Comparison of ENCODE assay signal across 8 cellular contexts in the genomic region with DNA sequence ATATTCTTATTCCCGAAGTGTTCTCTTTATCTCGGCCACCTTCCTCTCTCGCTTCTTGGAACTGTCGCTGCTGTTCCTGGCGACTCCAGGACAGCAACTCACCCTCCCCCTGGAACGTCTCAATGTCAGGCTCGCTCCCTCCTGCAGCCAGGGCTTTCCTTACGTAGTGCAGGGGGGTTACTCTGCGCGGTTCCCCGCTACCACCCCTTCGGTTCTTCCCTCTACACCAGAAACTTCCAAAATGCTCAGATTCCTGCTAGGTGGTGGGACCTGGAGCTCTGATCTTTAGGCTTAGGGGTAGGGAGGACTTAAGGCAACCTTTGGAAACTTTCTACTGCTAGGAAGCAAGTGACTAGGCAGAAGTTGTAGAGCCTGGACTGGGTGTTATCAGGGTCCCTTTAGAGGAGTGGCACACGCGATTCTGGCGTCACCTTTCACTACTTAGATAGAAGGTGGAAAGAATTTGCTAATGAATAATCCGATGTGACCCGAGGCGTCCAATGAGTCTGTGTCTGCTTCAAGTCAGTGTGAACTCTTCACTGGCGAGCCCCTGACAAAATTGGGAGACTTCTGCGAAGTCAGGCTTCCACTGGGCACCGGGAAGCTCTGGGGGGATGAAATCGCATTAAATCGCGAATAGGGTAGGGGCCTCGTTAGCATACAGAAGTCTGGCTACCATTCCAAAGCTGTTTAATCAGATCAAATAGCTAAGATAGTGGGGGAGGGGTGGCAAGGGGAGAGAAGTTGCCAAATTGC. TPM values are rescaled to one million over a fixed set of nuclear protein-coding genes. Genes with fewer than 3 reads are reported as not detected.
DNase-seq lines count a peak whose midpoint lies in the region; ATAC-seq, FAIRE-seq and TF ChIP-seq lines count a peak whose summit lies in the region.

No MANE protein-coding gene starts in this region.

- TF ChIP-seq EP300 in GM12878 (IDR thresholded peaks at IDR 0.05; ENCODE audit: borderline replicate concordance in 1 of 2, control insufficient read depth in 1 of 2, low read depth in 2 of 2, low read length in 2 of 2) = no peak

- H3K27me3 Mint-ChIP-seq in stimulated activated memory B cell treated with anti-CD40 and anti-IgM and Interleukin-4, amounts not matched to agents 10 μg/mL and 1 μg/mL and 100 μg/mL, for 72 hours = no peaks in the 10 kb centered on the region

- 16% methylated on average over 25 of the region's 25 CpGs for WGBS in GM12878 (ENCODE audit: insufficient coverage, insufficient replicate concordance, low lambda C conversion rate, missing lambda C conversion rate)

- peaks cover 32% of the 10 kb centered on the region for H3K4me1 Mint-ChIP-seq in stimulated activated memory B cell treated with anti-CD40 and anti-IgM and Interleukin-4, amounts not matched to agents 10 μg/mL and 1 μg/mL and 100 μg/mL, for 72 hours

- H2AFZ ChIP-seq in MM.1S (ENCODE audit: low read length) (peak overlapping the region; percentile 58; the same call in 1 of the 2 replicates), GM12878 (ENCODE audit: control insufficient read depth, low read depth, low read length) (peak overlapping the region; percentile 46)

- ATAC-seq in GM12878 (peak; percentile 13), GM19395 (IDR thresholded peaks at IDR 0.05; ENCODE audit: unreplicated experiment) (no peak)
- ATAC-seq in stimulated activated memory B cell treated with anti-CD40 and anti-IgM and Interleukin-4, amounts not matched to agents 10 μg/mL and 1 μg/mL and 100 μg/mL, for 72 hours = no peak

- no peaks in the 10 kb centered on the region for H3K27me3 ChIP-seq in MM.1S (replicated peaks; ENCODE audit: insufficient read depth, low read length)
- no peaks in the 10 kb centered on the region for H3K27me3 ChIP-seq in GM12878 (replicated peaks in 1 of 2; ENCODE audit: control insufficient read depth in 2 of 2, insufficient read depth in 2 of 2, low read length in 1 of 2)

- peaks cover 20% of the 10 kb centered on the region for H3F3A ChIP-seq in MM.1S (ENCODE audit: insufficient read depth, low read length)

- TF ChIP-seq CTCF in MM.1S (IDR thresholded peaks at IDR 0.05; ENCODE audit: low read length) (no peak), GM12878 (IDR thresholded peaks at IDR 0.05 in 2 of 3, conservative IDR thresholded peaks at IDR 0.05 in 1 of 3; ENCODE audit: control insufficient read depth in 2 of 3, extremely low read depth in 1 of 3, insufficient read depth in 1 of 3, low read depth in 3 of 3, low read length in 3 of 3) (no peak)

- RAD21 ChIA-PET in GM12878 (lab: Charles Lee; ENCODE audit: unreplicated experiment) = interaction anchor here (0.8 to 3.9 kb wide), 18 partner anchors 8 to 418 kb away, joined by 3 to 31 read pairs (median 4); no protein-coding TSS in a partner anchor

- SMC1A ChIA-PET in GM12878 (lab: Charles Lee; ENCODE audit: uncharacterized antibody, unreplicated experiment) = interaction anchor here (0.6 to 2.6 kb wide), 22 partner anchors 7 to 381 kb away, joined by 3 to 25 read pairs (median 4); no protein-coding TSS in a partner anchor

- in situ Hi-C loops in Caki2 (cut with HindIII; ENCODE audit: low pct_unique_long_range_greater_than_20kb, low sequenced_read_pairs) (no loop called here), GM12878 (cut with MboI) (no loop called here)

- 0 out of 2 replicates have a peak, but pooled peaks cover 4% of the 10 kb centered on the region for H3K4me1 ChIP-seq in MM.1S (ENCODE audit: low read length)
- H3K4me1 ChIP-seq in GM12878 (ENCODE audit: control insufficient read depth, insufficient read depth, low read length) = no peaks in the 10 kb centered on the region; the same call in 1 of the 2 replicates

- CTCF ChIA-PET in GM12878 (lab: Yijun Ruan, JAX) = interaction anchor here (0.6 to 2.6 kb wide), 13 partner anchors 9 to 614 kb away, joined by 3 to 40 read pairs (median 4); no protein-coding TSS in a partner anchor

- H3K4me3 ChIP-seq in MM.1S (ENCODE audit: low read length) (peak overlapping the region; percentile 69), GM12878 (peak overlapping the region; percentile 98)

- TF ChIP-seq POLR2A in GM12878 (IDR thresholded peaks at IDR 0.05; ENCODE audit: low read depth, low read length) = no peak

- no peaks in the 10 kb centered on the region for H3K36me3 ChIP-seq in MM.1S (replicated peaks; ENCODE audit: insufficient read depth, low read length)
- no peaks in the 10 kb centered on the region for H3K36me3 ChIP-seq in GM12878 (ENCODE audit: control insufficient read depth in 2 of 2, insufficient read depth in 2 of 2, low read length in 1 of 2)

- H3K4me3 Mint-ChIP-seq in stimulated activated memory B cell treated with anti-CD40 and anti-IgM and Interleukin-4, amounts not matched to agents 10 μg/mL and 1 μg/mL and 100 μg/mL, for 72 hours = peak overlapping the region; percentile 98

- BruUV-seq in GM12878 (replicated peaks; lab: Mats Ljungman, UMichigan) = no TSS peak

- H3K79me2 ChIP-seq in MM.1S (ENCODE audit: low read length) (peaks cover 40% of the 10 kb centered on the region), GM12878 (ENCODE audit: control insufficient read depth, insufficient read depth, low read length) (no peaks in the 10 kb centered on the region)

- H4K20me1 ChIP-seq in MM.1S (ENCODE audit: insufficient read depth, low read length) (no peaks in the 10 kb centered on the region), GM12878 (ENCODE audit: control insufficient read depth, insufficient read depth) (no peaks in the 10 kb centered on the region)

- no peaks in the 10 kb centered on the region for H3K9me2 ChIP-seq in MM.1S (replicated peaks; ENCODE audit: insufficient read depth, low read length)

- peak overlapping the region; percentile 82 for H3K27ac Mint-ChIP-seq in stimulated activated memory B cell treated with anti-CD40 and anti-IgM and Interleukin-4, amounts not matched to agents 10 μg/mL and 1 μg/mL and 100 μg/mL, for 72 hours

- H3K4me2 ChIP-seq in MM.1S (ENCODE audit: low read depth, low read length) (peak overlapping the region; percentile 96), GM12878 (ENCODE audit: control insufficient read depth, insufficient read depth) (peak overlapping the region; percentile 76)

- no peak for TF ChIP-seq RAD21 in GM12878 (IDR thresholded peaks at IDR 0.05; ENCODE audit: insufficient read depth, low read depth, low read length)

- H3K36me3 Mint-ChIP-seq in stimulated activated memory B cell treated with anti-CD40 and anti-IgM and Interleukin-4, amounts not matched to agents 10 μg/mL and 1 μg/mL and 100 μg/mL, for 72 hours = no peaks in the 10 kb centered on the region

- intact Hi-C loops in GM12878 (cut with micrococcal nuclease; ENCODE audit: unreplicated experiment) = no loop called here

- H3K27ac ChIP-seq in MM.1S (ENCODE audit: low read length) (no peak overlapping the region), GM12878 (ENCODE audit: control insufficient read depth, insufficient read depth) (no peak overlapping the region)

- H3K9ac ChIP-seq in MM.1S (ENCODE audit: low read length) = peak overlapping the region; percentile 50; the same call in 1 of the 2 replicates
- H3K9ac ChIP-seq in GM12878 (ENCODE audit: control insufficient read depth, insufficient read depth, low read length) = peak overlapping the region; percentile 8; the same call in 1 of the 2 replicates

- H3K9me3 ChIP-seq in MM.1S (replicated peaks; ENCODE audit: insufficient read depth, low read length) (no peaks in the 10 kb centered on the region), GM12878 (replicated peaks; ENCODE audit: control insufficient read depth, insufficient read depth, low read length) (no peaks in the 10 kb centered on the region)

- no peaks in the 10 kb centered on the region for H3K9me3 Mint-ChIP-seq in stimulated activated memory B cell treated with anti-CD40 and anti-IgM and Interleukin-4, amounts not matched to agents 10 μg/mL and 1 μg/mL and 100 μg/mL, for 72 hours

- FAIRE-seq in GM12878 (lab: Jason Lieb, UNC) = no peak

- POLR2A ChIA-PET in GM12878 (lab: Charles Lee) = interaction anchor here (0.5 to 2.2 kb wide), 7 partner anchors 11 to 390 kb away, joined by 3 to 8 read pairs (median 4); no protein-coding TSS in a partner anchor

- DNase-seq in Caki2 (ENCODE audit: low read depth) (peak; percentile 45), MM.1S (no peak), GM12878 (ENCODE audit: low read depth, low spot score) (no peak), islet precursor cell (peak; percentile 71), dedifferentiated amniotic fluid mesenchymal stem cell (ENCODE audit: extremely low spot score) (no peak), NCI-H446 treated with DMSO at 0.1 percent for 48 hours (lab: John Stamatoyannopoulos, UW) (no peak)

RNA-seq across cellular contexts. Expression of a gene that starts 0.9 kb away (rescaled TPM):
- total RNA-seq in Caki2 (2014; rRNA removed; shearing (Covaris generic); ENCODE audit: low replicate concordance) = not detected in 2 replicates
- 7.7 and 11.6 TPM in 2 replicates for total RNA-seq in GM12878 (2013; cell fraction: nucleolus; rRNA removed)
- total RNA-seq in GM12878 (2014; rRNA removed) = 1.9 and 3.6 TPM in 2 replicates
- 1.5 and 2.5 TPM in 2 replicates for total RNA-seq in GM12878 (2014; rRNA removed; fragmentation: Illumina TruSeq; extraction: Trizol)
- total RNA-seq in GM12878 (2021) = 2.7 and 3.2 TPM in 2 replicates
- 0.29 TPM for polyA plus RNA-seq in GM12878 (2011; ENCODE audit: low read depth)
- polyA plus RNA-seq in GM12878 (2011; rRNA removed) = 7.3 and 8.0 TPM in 2 replicates
- polyA plus RNA-seq in GM12878 (2011; cell fraction: cytosol; rRNA removed) = 4.3 and 5.3 TPM in 2 replicates
- polyA plus RNA-seq in GM12878 (2011; cell fraction: nucleus; rRNA removed) = 23.5 and 28.7 TPM in 2 replicates
- 0.59 and 1.2 TPM in 2 replicates for polyA plus RNA-seq in GM12878 (2012)
- polyA plus RNA-seq in GM12878 (2014; fragmentation: Illumina TruSeq; extraction: Trizol) = 2.5 and 3.3 TPM in 2 replicates
- polyA plus RNA-seq in GM12878 (2014; fragmentation: Nextera tagmentation; extraction: Ambion mirVana) = under 1 TPM; 0.69 to 0.87 TPM
- 3.2 and 3.8 TPM in 2 replicates for polyA plus RNA-seq in GM12878 (2014; rRNA removed)
- 1 to 10 TPM; 1.7 to 1.8 TPM for polyA plus RNA-seq in GM12878 (2016; fragmentation: Nextera tagmentation; extraction: Ambion mirVana)
- polyA minus RNA-seq in GM12878 (2011; rRNA and poly(A)+ RNA removed) = 7.5 and 12.8 TPM in 2 replicates
- polyA minus RNA-seq in GM12878 (2011; cell fraction: cytosol; rRNA and poly(A)+ RNA removed) = 2.7 and 3.8 TPM in 2 replicates
- 15.7 and 40.2 TPM in 2 replicates for polyA minus RNA-seq in GM12878 (2011; cell fraction: nucleus; rRNA and poly(A)+ RNA removed)

RNA-seq across cellular contexts. Expression of a gene that starts 31.5 kb away (rescaled TPM):
- 2.1 and 9.4 TPM in 2 replicates for total RNA-seq in Caki2 (2014; rRNA removed; shearing (Covaris generic); ENCODE audit: low replicate concordance)
- 94.2 and 107 TPM in 2 replicates for total RNA-seq in GM12878 (2013; cell fraction: nucleolus; rRNA removed)
- 20.5 and 22.6 TPM in 2 replicates for total RNA-seq in GM12878 (2014; rRNA removed)
- total RNA-seq in GM12878 (2014; rRNA removed; fragmentation: Illumina TruSeq; extraction: Trizol) = 20.6 and 21.6 TPM in 2 replicates
- 24.9 and 29.4 TPM in 2 replicates for total RNA-seq in GM12878 (2021)
- 13.8 TPM for polyA plus RNA-seq in GM12878 (2011; ENCODE audit: low read depth)
- 33.7 and 44.8 TPM in 2 replicates for polyA plus RNA-seq in GM12878 (2011; rRNA removed)
- polyA plus RNA-seq in GM12878 (2011; cell fraction: cytosol; rRNA removed) = 42.0 and 54.1 TPM in 2 replicates
- 108 and 118 TPM in 2 replicates for polyA plus RNA-seq in GM12878 (2011; cell fraction: nucleus; rRNA removed)
- 13.2 and 13.5 TPM in 2 replicates for polyA plus RNA-seq in GM12878 (2012)
- 25.5 and 51.1 TPM in 2 replicates for polyA plus RNA-seq in GM12878 (2014; fragmentation: Illumina TruSeq; extraction: Trizol)
- 1 to 10 TPM; 2.6 to 3.1 TPM for polyA plus RNA-seq in GM12878 (2014; fragmentation: Nextera tagmentation; extraction: Ambion mirVana)
- 26.2 and 28.3 TPM in 2 replicates for polyA plus RNA-seq in GM12878 (2014; rRNA removed)
- polyA plus RNA-seq in GM12878 (2016; fragmentation: Nextera tagmentation; extraction: Ambion mirVana) = 10 to 100 TPM; 18.7 to 18.8 TPM
- 37.8 and 51.0 TPM in 2 replicates for polyA minus RNA-seq in GM12878 (2011; rRNA and poly(A)+ RNA removed)
- 5.9 and 12.5 TPM in 2 replicates for polyA minus RNA-seq in GM12878 (2011; cell fraction: cytosol; rRNA and poly(A)+ RNA removed)
- 42.4 and 56.1 TPM in 2 replicates for polyA minus RNA-seq in GM12878 (2011; cell fraction: nucleus; rRNA and poly(A)+ RNA removed)

Comparison
In these comparisons a context has a peak if more than half of its experiments do, and no peak if none do; other contexts are left out.
1. DNase-seq: peak in Caki2 (single experiment) and islet precursor cell (single experiment); none in MM.1S (single experiment), GM12878 (single experiment), dedifferentiated amniotic fluid mesenchymal stem cell (single experiment) and NCI-H446 treated with DMSO at 0.1 percent for 48 hours (single experiment).